In genomic region chrX:17375631-17376380, GRCh38 we compare ENCODE assay signal across 1 cellular context.
TF ChIP-seq lines count a peak whose summit lies in the region.

No MANE protein-coding gene starts in this region.

TF ChIP-seq in H1, 55 proteins besides CTCF, POLR2A, EP300 and RAD21:
- peak; percentile 18; the same call in 1 of the 2 replicates for TF ChIP-seq SUZ12 (IDR thresholded peaks at IDR 0.05; ENCODE audit: low read length)
- no peak for TF ChIP-seq HDAC2 (IDR thresholded peaks at IDR 0.05; ENCODE audit: borderline replicate concordance in 1 of 2, low read depth in 2 of 2, low read length in 2 of 2)
- TF ChIP-seq CBX8 (IDR thresholded peaks at IDR 0.05; ENCODE audit: borderline replicate concordance, low read depth, low read length) = no peak
- TF ChIP-seq, protein P1, sequence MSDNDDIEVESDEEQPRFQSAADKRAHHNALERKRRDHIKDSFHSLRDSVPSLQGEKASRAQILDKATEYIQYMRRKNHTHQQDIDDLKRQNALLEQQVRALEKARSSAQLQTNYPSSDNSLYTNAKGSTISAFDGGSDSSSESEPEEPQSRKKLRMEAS (IDR thresholded peaks at IDR 0.05) = 0 out of 2 replicates have a peak, but pooled peaks have one; percentile 10
- no peak for TF ChIP-seq POLR2AphosphoS5 (IDR thresholded peaks at IDR 0.05; ENCODE audit: low read depth, low read length)
- no peak for TF ChIP-seq USF2 (IDR thresholded peaks at IDR 0.05; ENCODE audit: low read length)
- no peak for TF ChIP-seq BCL11A (IDR thresholded peaks at IDR 0.05; ENCODE audit: low read depth in 2 of 2, low read length in 2 of 2)
- no peak for TF ChIP-seq RNF2 (IDR thresholded peaks at IDR 0.05; ENCODE audit: borderline replicate concordance, low read depth, low read length, missing control alignments, poor library complexity, severe bottlenecking)
- TF ChIP-seq KDM1A (IDR thresholded peaks at IDR 0.05; ENCODE audit: borderline replicate concordance, low read length) = no peak
- TF ChIP-seq EZH2 (IDR thresholded peaks at IDR 0.05; ENCODE audit: low read depth, low read length, severe bottlenecking) = no peak
- no peak for TF ChIP-seq BRCA1 (IDR thresholded peaks at IDR 0.05; ENCODE audit: low read depth, low read length)
